Comparison of ENCODE assay signal across 31 cellular contexts in genomic region chr5:38832810-38833209, GRCh38. TPM values are rescaled to one million over a fixed set of nuclear protein-coding genes. Genes with fewer than 3 reads are reported as not detected.
"Had no signal": no experiment of that assay in that cellular context is flagged by ENCODE, and none has a peak within 500 bp of the region (broad histone marks: within the 10 kb centered on the region; RNA-seq: fewer than 3 reads in every experiment).

No MANE protein-coding gene starts in this region.

- H3K27me3 ChIP-seq: esophagus squamous epithelium, gastroesophageal sphincter, hepatocyte, ovary, upper lobe of left lung had no signal

- H3K4me3 ChIP-seq: esophagus squamous epithelium, gastroesophageal sphincter, hepatocyte, left ventricle myocardium inferior, lung, ovary, skin epidermis, upper lobe of left lung had no signal

- H3K9me3 ChIP-seq: esophagus squamous epithelium, gastroesophageal sphincter, left ventricle myocardium inferior, neutrophil, ovary, upper lobe of left lung had no signal

- H3K36me3 Mint-ChIP-seq: activated naive CD4-positive, alpha-beta T cell treated with anti-CD3 and anti-CD28 coated beads, Interleukin-2, amount 10 ng/mL, durations not matched to agents 7 days and 5 days; activated naive CD8-positive, alpha-beta T cell treated with anti-CD3 and anti-CD28 coated beads, Interleukin-2, amount 10 ng/mL, durations not matched to agents 7 days and 5 days had no signal

- FAIRE-seq: astrocyte had no signal

- H3K4me3 Mint-ChIP-seq: activated naive CD4-positive, alpha-beta T cell treated with anti-CD3 and anti-CD28 coated beads, Interleukin-2, amount 10 ng/mL, durations not matched to agents 7 days and 5 days; activated naive CD8-positive, alpha-beta T cell treated with anti-CD3 and anti-CD28 coated beads, Interleukin-2, amount 10 ng/mL, durations not matched to agents 7 days and 5 days; activated T-cell treated with anti-CD3 and anti-CD28 coated beads, Interleukin-2, amount 50 U/mL, for 24 hours; dendritic cell treated with granulocyte-macrophage colony-stimulating factor and Interleukin-4, amounts not matched to agents 40 ng/mL and 50 ng/mL, for 4 days; endodermal cell; nephron; stimulated activated effector memory CD8-positive, alpha-beta T cell treated with anti-CD3 and anti-CD28 coated beads, Interleukin-12 subunit alpha, Interleukin-12 subunit beta, amount 100 ng/mL, for 72 hours; stimulated activated naive CD8-positive, alpha-beta T cell treated with anti-CD3 and anti-CD28 coated beads, Interleukin-15, Interleukin-2, amounts not matched to agents 100 ng/mL and 50 ng/mL, for 24 hours had no signal

- H3K36me3 ChIP-seq: gastroesophageal sphincter, neutrophil, ovary, upper lobe of left lung had no signal

- DNase-seq: activated CD4-positive, alpha-beta T cell treated with anti-CD3 and anti-CD28 coated beads for 4 hours; activated CD4-positive, alpha-beta T cell treated with anti-CD3 and anti-CD28 coated beads, Interleukin-2, amount 50 U/mL, for 48 hours; activated CD4-positive, CD25-positive, alpha-beta regulatory T cell; activated CD8-positive, alpha-beta memory T cell treated with anti-CD3 and anti-CD28 coated beads, Interleukin-2, amount 50 U/mL, for 48 hours; activated gamma-delta T cell; activated naive CD4-positive, alpha-beta T cell treated with anti-CD3 and anti-CD28 coated beads, Interleukin-2, amount 10 ng/mL, durations not matched to agents 7 days and 5 days; activated naive CD8-positive, alpha-beta T cell treated with anti-CD3 and anti-CD28 coated beads, Interleukin-2, amount 10 ng/mL, durations not matched to agents 7 days and 5 days; activated T-cell treated with anti-CD3 and anti-CD28 coated beads, Interleukin-2, amount 50 U/mL, for 24 hours; amniotic stem cell; central memory CD4-positive, alpha-beta T cell; endodermal cell; esophagus squamous epithelium; left ventricle myocardium inferior; ovary; stimulated activated CD4-positive, alpha-beta T cell treated with anti-CD3 and anti-CD28 coated beads, Interleukin-12 subunit alpha, Interleukin-12 subunit beta, amount 100 ng/mL, for 4 hours; stimulated activated CD4-positive, alpha-beta T cell treated with anti-CD3 and anti-CD28 coated beads, Interleukin-4, amount 100 ng/mL, for 1 hour; substantia nigra; T-helper 2 cell; upper lobe of left lung had no signal

- ATAC-seq: gastroesophageal sphincter; stimulated activated effector memory CD8-positive, alpha-beta T cell treated with anti-CD3 and anti-CD28 coated beads, Interleukin-12 subunit alpha, Interleukin-12 subunit beta, amount 100 ng/mL, for 72 hours had no signal

- H3K27ac Mint-ChIP-seq: activated naive CD4-positive, alpha-beta T cell treated with anti-CD3 and anti-CD28 coated beads, Interleukin-2, amount 10 ng/mL, durations not matched to agents 7 days and 5 days; activated naive CD8-positive, alpha-beta T cell treated with anti-CD3 and anti-CD28 coated beads, Interleukin-2, amount 10 ng/mL, durations not matched to agents 7 days and 5 days; activated T-cell treated with anti-CD3 and anti-CD28 coated beads, Interleukin-2, amount 50 U/mL, for 24 hours; dendritic cell treated with granulocyte-macrophage colony-stimulating factor and Interleukin-4, amounts not matched to agents 40 ng/mL and 50 ng/mL, for 4 days; endodermal cell; progenitor cell of endocrine pancreas; stimulated activated naive CD8-positive, alpha-beta T cell treated with anti-CD3 and anti-CD28 coated beads, Interleukin-15, Interleukin-2, amounts not matched to agents 100 ng/mL and 50 ng/mL, for 24 hours had no signal

- H3K9me3 Mint-ChIP-seq: activated naive CD4-positive, alpha-beta T cell treated with anti-CD3 and anti-CD28 coated beads, Interleukin-2, amount 10 ng/mL, durations not matched to agents 7 days and 5 days; activated naive CD8-positive, alpha-beta T cell treated with anti-CD3 and anti-CD28 coated beads, Interleukin-2, amount 10 ng/mL, durations not matched to agents 7 days and 5 days; activated T-cell treated with anti-CD3 and anti-CD28 coated beads, Interleukin-2, amount 50 U/mL, for 24 hours; dendritic cell treated with granulocyte-macrophage colony-stimulating factor and Interleukin-4, amounts not matched to agents 40 ng/mL and 50 ng/mL, for 4 days; endodermal cell; nephron; stimulated activated effector memory CD8-positive, alpha-beta T cell treated with anti-CD3 and anti-CD28 coated beads, Interleukin-12 subunit alpha, Interleukin-12 subunit beta, amount 100 ng/mL, for 72 hours; stimulated activated naive CD8-positive, alpha-beta T cell treated with anti-CD3 and anti-CD28 coated beads, Interleukin-15, Interleukin-2, amounts not matched to agents 100 ng/mL and 50 ng/mL, for 24 hours had no signal

- H3K4me1 Mint-ChIP-seq: activated naive CD8-positive, alpha-beta T cell treated with anti-CD3 and anti-CD28 coated beads, Interleukin-2, amount 10 ng/mL, durations not matched to agents 7 days and 5 days; endodermal cell; nephron had no signal

- H3K27ac ChIP-seq: esophagus squamous epithelium, gastroesophageal sphincter, hepatocyte, left ventricle myocardium inferior, neutrophil, ovary, skin epidermis, upper lobe of left lung had no signal

RNA-seq across cellular contexts. Expression of gene OSMR, which starts 13.0 kb away (rescaled TPM):
- total RNA-seq: activated CD8-positive, alpha-beta memory T cell treated with anti-CD3 and anti-CD28 coated beads for 36 hours; activated naive CD8-positive, alpha-beta T cell treated with anti-CD3 and anti-CD28 coated beads, Interleukin-2, amount 10 ng/mL, durations not matched to agents 7 days and 5 days had no signal
